In genomic region chr9:71763752-71764332, GRCh38 we compare ENCODE assay signal across 13 cellular contexts. TPM values are rescaled to one million over a fixed set of nuclear protein-coding genes. Genes with fewer than 3 reads are reported as not detected.
DNase-seq lines count a peak whose midpoint lies in the region; ATAC-seq and TF ChIP-seq lines count a peak whose summit lies in the region.
"Had no signal": no experiment of that assay in that cellular context is flagged by ENCODE, and none has a peak within 500 bp of the region (broad histone marks: within the 10 kb centered on the region; RNA-seq: fewer than 3 reads in every experiment).

No MANE protein-coding gene starts in this region.

- H3K4me2 ChIP-seq in skeletal muscle satellite cell (ENCODE audit: low read length), result peak overlapping the region; percentile 57

- H3K9me3 Mint-ChIP-seq in activated CD4-positive, alpha-beta T cell treated with anti-CD3 and anti-CD28 coated beads for 36 hours (ENCODE audit: low read depth), result no peaks in the 10 kb centered on the region
- H3K9me3 Mint-ChIP-seq in activated CD8-positive, alpha-beta T cell treated with anti-CD3 and anti-CD28 coated beads for 36 hours, result no peaks in the 10 kb centered on the region

- ATAC-seq in activated CD4-positive, alpha-beta T cell treated with anti-CD3 and anti-CD28 coated beads for 36 hours, result no peak
- ATAC-seq in activated CD8-positive, alpha-beta T cell treated with anti-CD3 and anti-CD28 coated beads for 36 hours, result no peak

- intact Hi-C loops in activated CD4-positive, alpha-beta T cell treated with anti-CD3 and anti-CD28 coated beads for 36 hours (cut with DNase I, micrococcal nuclease), result loop anchor here (2.0 to 10.0 kb wide), 5 partner anchors 15 to 1391 kb away; partner anchors contain the start of genes ANXA1 (in 1 of the 2) and TMC1 (in 1 of the 2)
- intact Hi-C loops in activated CD8-positive, alpha-beta T cell treated with anti-CD3 and anti-CD28 coated beads for 36 hours (cut with micrococcal nuclease), result loop anchor here (10.0 kb wide), 1 partner anchor 1349 kb away; the partner anchor contains the start of gene KLF9

- H3K4me3 ChIP-seq in fibroblast of the aortic adventitia (ENCODE audit: low read depth, low read length) (no peak overlapping the region), skeletal muscle satellite cell (ENCODE audit: low read length) (peak overlapping the region; percentile 16)

- H3K9me3 ChIP-seq in skeletal muscle satellite cell (replicated peaks; ENCODE audit: low read length), result no peaks in the 10 kb centered on the region
- H3K9me3 ChIP-seq: suprapubic skin had no signal

- no peaks in the 10 kb centered on the region for H3K27me3 Mint-ChIP-seq in activated CD4-positive, alpha-beta T cell treated with anti-CD3 and anti-CD28 coated beads for 36 hours
- H3K27me3 Mint-ChIP-seq in activated CD8-positive, alpha-beta T cell treated with anti-CD3 and anti-CD28 coated beads for 36 hours, result no peaks in the 10 kb centered on the region

- H3K36me3 Mint-ChIP-seq in activated CD4-positive, alpha-beta T cell treated with anti-CD3 and anti-CD28 coated beads for 36 hours (ENCODE audit: low read depth), result peaks cover 29% of the 10 kb centered on the region
- H3K36me3 Mint-ChIP-seq in activated CD8-positive, alpha-beta T cell treated with anti-CD3 and anti-CD28 coated beads for 36 hours (ENCODE audit: low read depth), result peaks cover 47% of the 10 kb centered on the region

- DNase-seq in activated CD4-positive, alpha-beta T cell treated with anti-CD3 and anti-CD28 coated beads for 36 hours, result no peak
- DNase-seq in activated CD4-positive, alpha-beta T cell treated with anti-CD3 and anti-CD28 coated beads, Interleukin-2, amount 50 U/mL, for 1 hour, result no peak
- no peak for DNase-seq in activated CD8-positive, alpha-beta T cell treated with anti-CD3 and anti-CD28 coated beads for 36 hours
- DNase-seq in fibroblast of the aortic adventitia (ENCODE audit: low read depth), result peak; percentile 48
- DNase-seq in NCI-H1048 (lab: John Stamatoyannopoulos, UW), result no peak
- no peak for DNase-seq in DMS153 (lab: John Stamatoyannopoulos, UW)
- no peak for DNase-seq in COR-L47 (lab: John Stamatoyannopoulos, UW)
- DNase-seq: anterior cingulate cortex; islet precursor cell; NCI-H510A; stimulated activated CD4-positive, alpha-beta T cell treated with anti-CD3 and anti-CD28 coated beads, Interleukin-15, amount 100 ng/mL, for 24 hours had no signal

- CTCF ChIA-PET in activated CD4-positive, alpha-beta T cell treated with anti-CD3 and anti-CD28 coated beads for 36 hours (lab: Charles Lee), result no interaction called here
- CTCF ChIA-PET in activated CD8-positive, alpha-beta T cell treated with anti-CD3 and anti-CD28 coated beads for 36 hours (lab: Charles Lee), result interaction anchor here (1.6 kb wide), 1 partner anchor 81 kb away, joined by 3 read pairs; no protein-coding TSS in a partner anchor

- peak overlapping the region; percentile 57 for H3K9ac ChIP-seq in skeletal muscle satellite cell (ENCODE audit: low read depth, low read length)

- TF ChIP-seq CTCF in activated CD8-positive, alpha-beta T cell treated with anti-CD3 and anti-CD28 coated beads for 36 hours (IDR thresholded peaks at IDR 0.05), result no peak
- TF ChIP-seq CTCF in fibroblast of the aortic adventitia (IDR thresholded peaks at IDR 0.05; ENCODE audit: insufficient read depth, low read length), result no peak

- POLR2A ChIA-PET in activated CD4-positive, alpha-beta T cell treated with anti-CD3 and anti-CD28 coated beads for 36 hours (lab: Charles Lee), result no interaction called here
- POLR2A ChIA-PET in activated CD8-positive, alpha-beta T cell treated with anti-CD3 and anti-CD28 coated beads for 36 hours (lab: Charles Lee), result no interaction called here

- H3K4me1 Mint-ChIP-seq in activated CD4-positive, alpha-beta T cell treated with anti-CD3 and anti-CD28 coated beads for 36 hours, result peaks cover 73% of the 10 kb centered on the region
- H3K4me1 Mint-ChIP-seq in activated CD8-positive, alpha-beta T cell treated with anti-CD3 and anti-CD28 coated beads for 36 hours (ENCODE audit: low read depth), result peaks cover 64% of the 10 kb centered on the region

- H3K27me3 ChIP-seq in skeletal muscle satellite cell (ENCODE audit: control insufficient read depth, insufficient read depth, low read length), result no peaks in the 10 kb centered on the region
- H3K27me3 ChIP-seq: suprapubic skin had no signal

- H3K36me3 ChIP-seq in skeletal muscle satellite cell (ENCODE audit: insufficient read depth, low read length), result no peaks in the 10 kb centered on the region
- H3K36me3 ChIP-seq: suprapubic skin had no signal

- peak overlapping the region; percentile 78 for H3K27ac Mint-ChIP-seq in activated CD4-positive, alpha-beta T cell treated with anti-CD3 and anti-CD28 coated beads for 36 hours
- H3K27ac Mint-ChIP-seq in activated CD8-positive, alpha-beta T cell treated with anti-CD3 and anti-CD28 coated beads for 36 hours, result peak overlapping the region; percentile 96

- H3K4me1 ChIP-seq in skeletal muscle satellite cell (ENCODE audit: control insufficient read depth, insufficient read depth, low read length), result peaks cover 58% of the 10 kb centered on the region

- H3K4me3 Mint-ChIP-seq in activated CD4-positive, alpha-beta T cell treated with anti-CD3 and anti-CD28 coated beads for 36 hours, result peak overlapping the region; percentile 94
- H3K4me3 Mint-ChIP-seq in activated CD8-positive, alpha-beta T cell treated with anti-CD3 and anti-CD28 coated beads for 36 hours, result peak overlapping the region; percentile 98

RNA-seq across cellular contexts. Expression of gene CEMIP2, which starts 4.5 kb away (rescaled TPM):
- total RNA-seq in activated CD4-positive, alpha-beta T cell treated with anti-CD3 and anti-CD28 coated beads for 36 hours, result 10 to 100 TPM; 34.1 to 41.0 TPM
- total RNA-seq in activated CD8-positive, alpha-beta T cell treated with anti-CD3 and anti-CD28 coated beads for 36 hours, result 10 to 100 TPM; 58.7 to 63.5 TPM
- 20.4 and 27.3 TPM in 2 replicates for total RNA-seq in fibroblast of the aortic adventitia (ENCODE audit: low replicate concordance)
- 20.8 and 43.9 TPM in 2 replicates for total RNA-seq in skeletal muscle satellite cell (2012; rRNA removed)
